2 cellular contexts compared by ENCODE assay signal in the genomic region with DNA sequence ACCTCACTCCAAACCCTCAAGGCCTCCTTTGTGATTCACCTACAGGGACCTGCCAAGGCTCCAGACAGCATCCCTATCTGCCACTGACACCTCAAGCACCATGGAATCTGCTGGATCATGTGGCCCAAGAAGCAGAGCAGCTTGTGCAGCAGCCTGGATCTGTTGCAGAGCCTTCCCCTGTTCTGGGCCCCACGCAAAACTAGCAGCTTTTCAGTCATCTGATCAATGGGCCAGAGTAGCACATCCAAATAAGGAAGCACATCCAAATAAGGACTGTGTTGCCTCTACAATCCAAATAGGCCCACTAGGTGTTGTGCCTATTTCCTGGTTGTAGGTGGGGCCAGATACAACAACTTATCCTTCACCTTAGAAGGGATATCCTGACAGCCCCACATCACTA.
TF ChIP-seq lines count a peak whose summit lies in the region.

No MANE protein-coding gene starts in this region.

TF ChIP-seq in GM23338, 12 proteins besides CTCF, POLR2A, EP300 and RAD21 (continued from another document):
- TF ChIP-seq POLR2AphosphoS5 (IDR thresholded peaks at IDR 0.05; ENCODE audit: low read depth) (no peak), NANOG (IDR thresholded peaks at IDR 0.05; ENCODE audit: borderline replicate concordance) (no peak), EZH2phosphoT487 (IDR thresholded peaks at IDR 0.05; ENCODE audit: unreplicated experiment) (no peak), ZNF114 (CRISPR knock-in tag; IDR thresholded peaks at IDR 0.05) (no peak)
- TF ChIP-seq, protein P1, sequence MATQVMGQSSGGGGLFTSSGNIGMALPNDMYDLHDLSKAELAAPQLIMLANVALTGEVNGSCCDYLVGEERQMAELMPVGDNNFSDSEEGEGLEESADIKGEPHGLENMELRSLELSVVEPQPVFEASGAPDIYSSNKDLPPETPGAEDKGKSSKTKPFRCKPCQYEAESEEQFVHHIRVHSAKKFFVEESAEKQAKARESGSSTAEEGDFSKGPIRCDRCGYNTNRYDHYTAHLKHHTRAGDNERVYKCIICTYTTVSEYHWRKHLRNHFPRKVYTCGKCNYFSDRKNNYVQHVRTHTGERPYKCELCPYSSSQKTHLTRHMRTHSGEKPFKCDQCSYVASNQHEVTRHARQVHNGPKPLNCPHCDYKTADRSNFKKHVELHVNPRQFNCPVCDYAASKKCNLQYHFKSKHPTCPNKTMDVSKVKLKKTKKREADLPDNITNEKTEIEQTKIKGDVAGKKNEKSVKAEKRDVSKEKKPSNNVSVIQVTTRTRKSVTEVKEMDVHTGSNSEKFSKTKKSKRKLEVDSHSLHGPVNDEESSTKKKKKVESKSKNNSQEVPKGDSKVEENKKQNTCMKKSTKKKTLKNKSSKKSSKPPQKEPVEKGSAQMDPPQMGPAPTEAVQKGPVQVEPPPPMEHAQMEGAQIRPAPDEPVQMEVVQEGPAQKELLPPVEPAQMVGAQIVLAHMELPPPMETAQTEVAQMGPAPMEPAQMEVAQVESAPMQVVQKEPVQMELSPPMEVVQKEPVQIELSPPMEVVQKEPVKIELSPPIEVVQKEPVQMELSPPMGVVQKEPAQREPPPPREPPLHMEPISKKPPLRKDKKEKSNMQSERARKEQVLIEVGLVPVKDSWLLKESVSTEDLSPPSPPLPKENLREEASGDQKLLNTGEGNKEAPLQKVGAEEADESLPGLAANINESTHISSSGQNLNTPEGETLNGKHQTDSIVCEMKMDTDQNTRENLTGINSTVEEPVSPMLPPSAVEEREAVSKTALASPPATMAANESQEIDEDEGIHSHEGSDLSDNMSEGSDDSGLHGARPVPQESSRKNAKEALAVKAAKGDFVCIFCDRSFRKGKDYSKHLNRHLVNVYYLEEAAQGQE (IDR thresholded peaks at IDR 0.05; ENCODE audit: unreplicated experiment): no peak
TF ChIP-seq in GM23338: peak in this region for 0.

TF ChIP-seq in H1, 55 proteins besides CTCF, POLR2A, EP300 and RAD21:
- TF ChIP-seq SRF (IDR thresholded peaks at IDR 0.05; ENCODE audit: low read depth, low read length) (peak; percentile 55; the same call in 1 of the 2 replicates), BRCA1 (IDR thresholded peaks at IDR 0.05; ENCODE audit: low read depth, low read length) (no peak)
